In the genomic region with DNA sequence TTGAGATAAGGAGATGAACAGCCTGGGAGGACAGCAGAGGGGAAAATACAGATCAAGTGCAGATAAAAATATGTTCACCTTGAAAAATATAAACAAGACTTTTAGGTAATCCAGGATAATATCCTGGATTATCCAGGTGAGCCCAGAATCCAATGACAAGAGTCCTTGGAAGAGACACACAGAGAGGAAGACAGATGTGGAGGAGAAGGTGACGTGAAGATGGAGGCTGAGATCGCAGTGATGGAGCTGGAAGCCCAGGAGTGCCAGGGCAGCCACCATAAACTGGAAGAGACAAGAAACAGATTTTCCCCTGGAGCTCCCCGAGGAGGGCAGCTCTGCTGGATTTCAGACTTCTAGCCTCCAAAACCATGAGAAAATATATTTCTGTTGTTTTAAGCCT, we compare ENCODE assay signal across 24 cellular contexts.
"Had no signal": no experiment of that assay in that cellular context is flagged by ENCODE, and none has a peak within 500 bp of the region (broad histone marks: within the 10 kb centered on the region; RNA-seq: fewer than 3 reads in every experiment).

No MANE protein-coding gene starts in this region.

- H3K4me1 Mint-ChIP-seq: activated naive CD4-positive, alpha-beta T cell treated with anti-CD3 and anti-CD28 coated beads, Interleukin-2, amount 50 U/mL, for 24 hours; activated naive CD8-positive, alpha-beta T cell treated with anti-CD3 and anti-CD28 coated beads, Interleukin-2, amount 50 U/mL, for 24 hours; activated T-helper 17 cell treated with anti-CD3 and anti-CD28 coated beads, Interleukin-2, amount 50 U/mL, for 72 hours had no signal

- ATAC-seq: activated CD4-positive, CD25-positive, alpha-beta regulatory T cell treated with anti-CD3 and anti-CD28 coated beads, Interleukin-2, amount 50 U/mL, for 24 hours; activated naive CD8-positive, alpha-beta T cell treated with anti-CD3 and anti-CD28 coated beads, Interleukin-2, amount 50 U/mL, for 24 hours; activated T-helper 17 cell treated with anti-CD3 and anti-CD28 coated beads, Interleukin-2, amount 50 U/mL, for 72 hours; esophagus mucosa; naive thymus-derived CD4-positive, alpha-beta T cell; pancreas; psoas muscle had no signal

- H3K27me3 Mint-ChIP-seq: activated naive CD8-positive, alpha-beta T cell treated with anti-CD3 and anti-CD28 coated beads, Interleukin-2, amount 50 U/mL, for 24 hours; activated T-cell treated with anti-CD3 and anti-CD28 coated beads, Interleukin-2, amount 50 U/mL, for 24 hours had no signal

- H3K9me3 Mint-ChIP-seq: activated naive CD4-positive, alpha-beta T cell treated with anti-CD3 and anti-CD28 coated beads, Interleukin-2, amount 50 U/mL, for 24 hours; activated naive CD8-positive, alpha-beta T cell treated with anti-CD3 and anti-CD28 coated beads, Interleukin-2, amount 50 U/mL, for 24 hours; activated T-cell treated with anti-CD3 and anti-CD28 coated beads, Interleukin-2, amount 50 U/mL, for 24 hours; activated T-helper 17 cell treated with anti-CD3 and anti-CD28 coated beads, Interleukin-2, amount 50 U/mL, for 72 hours; endodermal cell; T-helper 1 cell treated with Interleukin-12 subunit alpha and Interleukin-12 subunit beta and Interleukin-4 antibody, amounts not matched to agents 30 μg/mL and 1 μg/mL, for 36 hours had no signal

- H3K36me3 ChIP-seq: heart right ventricle, pancreas, transverse colon, WERI-Rb-1 had no signal

- H3K36me3 Mint-ChIP-seq: activated naive CD4-positive, alpha-beta T cell treated with anti-CD3 and anti-CD28 coated beads, Interleukin-2, amount 50 U/mL, for 24 hours; naive thymus-derived CD4-positive, alpha-beta T cell had no signal

- H3K9me3 ChIP-seq: heart right ventricle, pancreas, psoas muscle, testis, transverse colon had no signal

- H3K4me3 ChIP-seq: heart right ventricle, pancreas, psoas muscle, testis, transverse colon had no signal

- H3K27ac ChIP-seq: pancreas, psoas muscle, testis, transverse colon, WERI-Rb-1 had no signal

- H3K27ac Mint-ChIP-seq: activated naive CD4-positive, alpha-beta T cell treated with anti-CD3 and anti-CD28 coated beads, Interleukin-2, amount 50 U/mL, for 24 hours; activated naive CD8-positive, alpha-beta T cell treated with anti-CD3 and anti-CD28 coated beads, Interleukin-2, amount 50 U/mL, for 24 hours; activated T-cell treated with anti-CD3 and anti-CD28 coated beads, Interleukin-2, amount 50 U/mL, for 24 hours; activated T-helper 17 cell treated with anti-CD3 and anti-CD28 coated beads, Interleukin-2, amount 50 U/mL, for 72 hours; endodermal cell; T-helper 1 cell treated with Interleukin-12 subunit alpha and Interleukin-12 subunit beta and Interleukin-4 antibody, amounts not matched to agents 30 μg/mL and 1 μg/mL, for 36 hours had no signal

- H3K4me3 Mint-ChIP-seq: activated naive CD4-positive, alpha-beta T cell treated with anti-CD3 and anti-CD28 coated beads, Interleukin-2, amount 50 U/mL, for 24 hours; activated naive CD8-positive, alpha-beta T cell treated with anti-CD3 and anti-CD28 coated beads, Interleukin-2, amount 50 U/mL, for 24 hours; activated T-cell treated with anti-CD3 and anti-CD28 coated beads, Interleukin-2, amount 50 U/mL, for 24 hours; activated T-helper 17 cell treated with anti-CD3 and anti-CD28 coated beads, Interleukin-2, amount 50 U/mL, for 72 hours; endodermal cell; naive thymus-derived CD4-positive, alpha-beta T cell; T-helper 1 cell treated with Interleukin-12 subunit alpha and Interleukin-12 subunit beta and Interleukin-4 antibody, amounts not matched to agents 30 μg/mL and 1 μg/mL, for 36 hours had no signal

- H3K4me1 ChIP-seq: pancreas, psoas muscle, testis had no signal

- DNase-seq: activated CD4-positive, alpha-beta T cell treated with anti-CD3 and anti-CD28 coated beads for 48 hours; activated CD4-positive, alpha-beta T cell treated with anti-CD3 and anti-CD28 coated beads, Interleukin-2, amount 50 U/mL, for 48 hours; activated CD8-positive, alpha-beta memory T cell treated with anti-CD3 and anti-CD28 coated beads for 24 hours; activated naive CD8-positive, alpha-beta T cell treated with anti-CD3 and anti-CD28 coated beads, Interleukin-2, amount 50 U/mL, for 24 hours; activated T-cell treated with anti-CD3 and anti-CD28 coated beads, Interleukin-2, amount 50 U/mL, for 24 hours; cerebellar nuclear complex; endodermal cell; foreskin fibroblast; heart right ventricle; left ventricle myocardium superior; naive thymus-derived CD4-positive, alpha-beta T cell; pancreas; psoas muscle; stimulated activated naive CD4-positive, alpha-beta T cell; SW 1271; T-helper 9 cell; testis; transverse colon; WERI-Rb-1 had no signal

- H3K27me3 ChIP-seq: heart right ventricle, pancreas, testis, transverse colon had no signal
